In the genomic region with DNA sequence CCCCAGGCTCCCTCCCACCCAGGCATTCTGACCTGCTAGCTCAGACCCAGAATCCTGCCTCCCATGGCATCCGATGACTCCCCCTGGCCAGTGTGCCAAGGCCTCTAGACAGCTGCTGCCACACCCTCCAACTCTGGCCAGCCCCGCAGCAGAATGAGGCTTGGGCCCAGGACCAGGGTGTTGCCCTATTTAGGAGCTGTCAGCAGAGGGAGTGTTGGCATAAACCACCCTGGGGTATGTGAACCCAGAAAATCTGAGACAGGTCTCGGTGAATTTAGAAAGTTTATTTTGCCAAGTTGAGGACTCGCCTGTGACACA, we compare ENCODE assay signal across 1 cellular context.
TF ChIP-seq lines count a peak whose summit lies in the region.

No MANE protein-coding gene starts in this region.

TF ChIP-seq in WTC11, 78 proteins besides CTCF, POLR2A, EP300 and RAD21 (continued from another document):
- TF ChIP-seq ZNF425 (CRISPR knock-in tag; conservative IDR thresholded peaks at IDR 0.05) (no peak), ATF1 (CRISPR knock-in tag; IDR thresholded peaks at IDR 0.05) (no peak), MYBL2 (CRISPR knock-in tag; IDR thresholded peaks at IDR 0.05) (no peak), GTF2I (CRISPR knock-in tag; conservative IDR thresholded peaks at IDR 0.05) (no peak), USF1 (CRISPR knock-in tag; IDR thresholded peaks at IDR 0.05) (no peak)
- TF ChIP-seq, protein P1, sequence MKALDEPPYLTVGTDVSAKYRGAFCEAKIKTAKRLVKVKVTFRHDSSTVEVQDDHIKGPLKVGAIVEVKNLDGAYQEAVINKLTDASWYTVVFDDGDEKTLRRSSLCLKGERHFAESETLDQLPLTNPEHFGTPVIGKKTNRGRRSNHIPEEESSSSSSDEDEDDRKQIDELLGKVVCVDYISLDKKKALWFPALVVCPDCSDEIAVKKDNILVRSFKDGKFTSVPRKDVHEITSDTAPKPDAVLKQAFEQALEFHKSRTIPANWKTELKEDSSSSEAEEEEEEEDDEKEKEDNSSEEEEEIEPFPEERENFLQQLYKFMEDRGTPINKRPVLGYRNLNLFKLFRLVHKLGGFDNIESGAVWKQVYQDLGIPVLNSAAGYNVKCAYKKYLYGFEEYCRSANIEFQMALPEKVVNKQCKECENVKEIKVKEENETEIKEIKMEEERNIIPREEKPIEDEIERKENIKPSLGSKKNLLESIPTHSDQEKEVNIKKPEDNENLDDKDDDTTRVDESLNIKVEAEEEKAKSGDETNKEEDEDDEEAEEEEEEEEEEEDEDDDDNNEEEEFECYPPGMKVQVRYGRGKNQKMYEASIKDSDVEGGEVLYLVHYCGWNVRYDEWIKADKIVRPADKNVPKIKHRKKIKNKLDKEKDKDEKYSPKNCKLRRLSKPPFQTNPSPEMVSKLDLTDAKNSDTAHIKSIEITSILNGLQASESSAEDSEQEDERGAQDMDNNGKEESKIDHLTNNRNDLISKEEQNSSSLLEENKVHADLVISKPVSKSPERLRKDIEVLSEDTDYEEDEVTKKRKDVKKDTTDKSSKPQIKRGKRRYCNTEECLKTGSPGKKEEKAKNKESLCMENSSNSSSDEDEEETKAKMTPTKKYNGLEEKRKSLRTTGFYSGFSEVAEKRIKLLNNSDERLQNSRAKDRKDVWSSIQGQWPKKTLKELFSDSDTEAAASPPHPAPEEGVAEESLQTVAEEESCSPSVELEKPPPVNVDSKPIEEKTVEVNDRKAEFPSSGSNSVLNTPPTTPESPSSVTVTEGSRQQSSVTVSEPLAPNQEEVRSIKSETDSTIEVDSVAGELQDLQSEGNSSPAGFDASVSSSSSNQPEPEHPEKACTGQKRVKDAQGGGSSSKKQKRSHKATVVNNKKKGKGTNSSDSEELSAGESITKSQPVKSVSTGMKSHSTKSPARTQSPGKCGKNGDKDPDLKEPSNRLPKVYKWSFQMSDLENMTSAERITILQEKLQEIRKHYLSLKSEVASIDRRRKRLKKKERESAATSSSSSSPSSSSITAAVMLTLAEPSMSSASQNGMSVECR (CRISPR knock-in tag; IDR thresholded peaks at IDR 0.05; ENCODE audit: borderline replicate concordance): no peak
- TF ChIP-seq, protein P2, sequence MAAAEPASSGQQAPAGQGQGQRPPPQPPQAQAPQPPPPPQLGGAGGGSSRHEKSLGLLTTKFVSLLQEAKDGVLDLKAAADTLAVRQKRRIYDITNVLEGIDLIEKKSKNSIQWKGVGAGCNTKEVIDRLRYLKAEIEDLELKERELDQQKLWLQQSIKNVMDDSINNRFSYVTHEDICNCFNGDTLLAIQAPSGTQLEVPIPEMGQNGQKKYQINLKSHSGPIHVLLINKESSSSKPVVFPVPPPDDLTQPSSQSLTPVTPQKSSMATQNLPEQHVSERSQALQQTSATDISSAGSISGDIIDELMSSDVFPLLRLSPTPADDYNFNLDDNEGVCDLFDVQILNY (CRISPR knock-in tag; IDR thresholded peaks at IDR 0.05): no peak
